ENCODE assay signal across 8 cellular contexts in the genomic region with DNA sequence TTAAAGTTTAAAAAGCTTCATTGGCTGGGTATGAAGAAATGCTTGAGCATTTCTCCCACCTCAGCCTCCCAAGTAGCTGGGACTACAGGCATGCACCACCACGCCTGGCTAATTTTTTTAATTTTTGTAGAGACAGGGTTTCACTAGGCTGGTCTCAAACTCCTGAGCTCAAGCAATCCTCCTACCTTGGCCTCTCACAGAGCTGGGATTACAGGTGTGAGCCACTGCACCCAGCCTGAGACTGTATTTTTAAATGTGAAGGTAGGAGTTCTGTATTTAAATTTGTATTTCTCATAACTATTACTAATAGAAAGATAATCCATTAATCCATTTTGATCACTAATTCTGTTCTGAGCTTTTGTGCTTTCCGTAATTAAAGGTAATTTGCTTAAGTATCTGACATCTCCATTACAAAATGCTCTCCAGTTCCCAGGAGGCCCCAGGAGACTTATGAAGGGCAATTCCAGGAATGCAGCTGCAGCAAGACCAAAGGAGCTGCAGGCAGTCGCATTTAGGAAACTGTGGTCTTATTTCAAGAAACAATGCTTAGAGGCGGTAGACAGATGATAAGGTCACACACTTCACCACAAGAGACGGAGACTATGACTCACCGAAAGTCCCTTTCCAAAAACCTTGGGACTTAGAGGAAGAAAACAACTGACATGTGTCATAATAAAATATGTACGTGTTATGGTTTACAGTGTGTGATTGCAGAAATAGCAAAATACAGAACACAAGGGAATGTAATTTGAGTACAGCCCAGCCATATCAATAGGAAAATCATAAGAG. TPM values are rescaled to one million over a fixed set of nuclear protein-coding genes. Genes with fewer than 3 reads are reported as not detected.
A peak's percentile ranks its signal among the peaks of the same experiment; 100 is the strongest.
DNase-seq lines count a peak whose midpoint lies in the region; ATAC-seq, FAIRE-seq and TF ChIP-seq lines count a peak whose summit lies in the region.

No MANE protein-coding gene starts in this region.

- ATAC-seq in HG02763 (IDR thresholded peaks at IDR 0.05; ENCODE audit: unreplicated experiment), result peak; percentile 86

- TF ChIP-seq CTCF in fibroblast of pulmonary artery (IDR thresholded peaks at IDR 0.05; ENCODE audit: low read length, missing control alignments) (no peak), sigmoid colon (IDR thresholded peaks at IDR 0.05) (no peak)

- H3K4me3 ChIP-seq in fibroblast of pulmonary artery (replicated peaks; ENCODE audit: low read depth, low read length) (no peak overlapping the region), small intestine (ENCODE audit: low read depth in 1 of 2, low read length in 2 of 2) (no peak overlapping the region), sigmoid colon (no peak overlapping the region)

- FAIRE-seq in small intestine (lab: Jason Lieb, UNC), result no peak

- H3K36me3 ChIP-seq in small intestine (ENCODE audit: control insufficient read depth in 2 of 2, insufficient read depth in 2 of 2, low read length in 2 of 2) (no peaks in the 10 kb centered on the region), sigmoid colon (no peaks in the 10 kb centered on the region)

- H3K9me3 ChIP-seq in small intestine (ENCODE audit: control insufficient read depth, low read depth), result no peaks in the 10 kb centered on the region
- no peaks in the 10 kb centered on the region for H3K9me3 ChIP-seq in sigmoid colon

- DNase-seq in DMS153 (lab: John Stamatoyannopoulos, UW) (peak; percentile 16), DMS153 treated with DMSO at 0.1 percent for 48 hours (lab: John Stamatoyannopoulos, UW; ENCODE audit: unreplicated experiment) (no peak), NCI-H2107 (lab: John Stamatoyannopoulos, UW) (peak; percentile 14), fibroblast of pulmonary artery (ENCODE audit: low read depth) (peak; percentile 97), small intestine (peak; percentile 31), sigmoid colon (no peak)
- DNase-seq in activated CD8-positive, alpha-beta memory T cell treated with anti-CD3 and anti-CD28 coated beads for 24 hours, result peak; percentile 71

- H3K27me3 ChIP-seq in small intestine (ENCODE audit: control insufficient read depth in 2 of 2, insufficient read depth in 2 of 2, low read length in 2 of 2) (no peaks in the 10 kb centered on the region), sigmoid colon (no peaks in the 10 kb centered on the region)

- H3K4me1 ChIP-seq in small intestine (ENCODE audit: control insufficient read depth in 2 of 2, insufficient read depth in 1 of 2, low read depth in 1 of 2, low read length in 1 of 2) (no peaks in the 10 kb centered on the region), sigmoid colon (no peaks in the 10 kb centered on the region)

- TF ChIP-seq EP300 in sigmoid colon (IDR thresholded peaks at IDR 0.05), result peak in 1 of 4 donors; percentile 30

- TF ChIP-seq POLR2A in sigmoid colon (IDR thresholded peaks at IDR 0.05), result no peak

- intact Hi-C loops in sigmoid colon (cut with DNase I), result loop anchor here (10.0 kb wide), 1 partner anchor 465 kb away; no protein-coding TSS in a partner anchor

- 46 to 73% (median 61%) methylated on average over 7 of the region's 7 CpGs for WGBS in small intestine, 3 donors
- 46 to 79% methylated on average over 7 of the region's 7 CpGs for WGBS in sigmoid colon, 2 donors

- H3K27ac ChIP-seq in small intestine (ENCODE audit: low read depth in 1 of 2, low read length in 1 of 2) (peak overlapping the region in 1 of 2 donors; percentile 14), sigmoid colon (no peak overlapping the region)

RNA-seq across cellular contexts. Expression of a gene that starts 23.3 kb away (rescaled TPM):
- polyA plus RNA-seq in small intestine (10 to 100 TPM; 32.8 to 61.6 (median 51.0) TPM), sigmoid colon (10 to 100 TPM; 22.1 to 52.0 (median 50.5) TPM)
- total RNA-seq in sigmoid colon, result 10 to 100 TPM; 16.3 to 33.2 (median 22.6) TPM

RNA-seq across cellular contexts. Expression of a gene that starts 33.9 kb away (rescaled TPM):
- polyA plus RNA-seq in small intestine (10 to 100 TPM; 43.2 to 57.7 (median 56.2) TPM), sigmoid colon (10 to 100 TPM; 42.2 to 68.0 (median 47.4) TPM)
- 10 to 100 TPM; 11.5 to 19.6 (median 15.5) TPM for total RNA-seq in sigmoid colon

Comparison
In these comparisons a context has a peak if more than half of its experiments do, and no peak if none do; other contexts are left out.
1. DNase-seq: peak in DMS153 (single experiment), NCI-H2107 (single experiment), activated CD8-positive, alpha-beta memory T cell treated with anti-CD3 and anti-CD28 coated beads for 24 hours (single experiment), fibroblast of pulmonary artery (single experiment) and small intestine (single experiment); none in DMS153 treated with DMSO at 0.1 percent for 48 hours (single experiment) and sigmoid colon (single experiment).